ENCODE assay signal across 1 cellular context in the genomic region with DNA sequence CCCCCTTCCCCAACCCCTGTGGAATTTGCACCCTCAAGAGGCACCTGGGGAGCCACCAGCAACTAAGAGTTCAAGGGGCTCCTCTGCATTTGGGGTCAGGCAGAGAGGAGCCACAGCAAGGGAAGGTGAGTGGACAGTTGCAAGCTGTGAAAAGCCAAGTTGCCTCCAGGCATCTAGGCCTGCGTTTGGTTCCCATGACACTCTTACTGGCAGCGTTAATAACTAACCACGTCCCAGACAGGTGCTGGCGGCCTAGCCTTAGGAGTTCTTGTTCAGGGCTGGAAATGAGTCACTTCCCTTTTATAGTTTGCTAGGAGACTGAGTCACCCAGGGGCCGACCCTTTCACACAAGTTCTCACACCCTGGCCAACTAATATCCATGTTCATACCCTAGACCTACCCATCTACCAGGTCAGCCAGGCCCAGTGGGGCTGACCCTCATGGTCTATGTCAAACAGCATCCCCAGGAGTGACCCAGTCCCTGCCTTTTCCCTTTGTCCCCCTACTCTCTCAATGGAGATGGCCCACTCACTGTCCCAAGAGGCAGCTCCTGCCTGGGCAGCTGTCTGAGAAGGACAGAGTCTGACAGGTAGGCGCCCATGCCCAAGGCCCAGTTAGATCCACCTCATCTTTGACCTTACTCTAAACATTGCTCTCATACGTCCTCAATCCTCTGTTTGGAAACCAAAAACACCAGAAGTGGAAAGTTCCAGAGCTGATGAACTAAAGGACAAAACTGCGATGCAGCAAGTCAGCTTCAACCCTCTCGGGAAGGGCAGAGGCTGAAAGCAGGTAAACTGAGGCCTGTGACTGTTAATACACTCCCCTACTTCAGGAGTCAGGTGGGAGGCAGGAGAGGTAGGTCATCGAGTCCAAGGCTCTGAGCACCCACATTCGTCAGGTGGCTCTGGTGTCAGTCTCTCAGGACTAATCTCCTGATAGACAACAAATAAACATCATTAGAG.
TF ChIP-seq lines count a peak whose summit lies in the region.

No MANE protein-coding gene starts in this region.

TF ChIP-seq in HepG2, 621 proteins besides CTCF, POLR2A, EP300 and RAD21 (continued from another document and continues in another):
- TF ChIP-seq, protein P1, sequence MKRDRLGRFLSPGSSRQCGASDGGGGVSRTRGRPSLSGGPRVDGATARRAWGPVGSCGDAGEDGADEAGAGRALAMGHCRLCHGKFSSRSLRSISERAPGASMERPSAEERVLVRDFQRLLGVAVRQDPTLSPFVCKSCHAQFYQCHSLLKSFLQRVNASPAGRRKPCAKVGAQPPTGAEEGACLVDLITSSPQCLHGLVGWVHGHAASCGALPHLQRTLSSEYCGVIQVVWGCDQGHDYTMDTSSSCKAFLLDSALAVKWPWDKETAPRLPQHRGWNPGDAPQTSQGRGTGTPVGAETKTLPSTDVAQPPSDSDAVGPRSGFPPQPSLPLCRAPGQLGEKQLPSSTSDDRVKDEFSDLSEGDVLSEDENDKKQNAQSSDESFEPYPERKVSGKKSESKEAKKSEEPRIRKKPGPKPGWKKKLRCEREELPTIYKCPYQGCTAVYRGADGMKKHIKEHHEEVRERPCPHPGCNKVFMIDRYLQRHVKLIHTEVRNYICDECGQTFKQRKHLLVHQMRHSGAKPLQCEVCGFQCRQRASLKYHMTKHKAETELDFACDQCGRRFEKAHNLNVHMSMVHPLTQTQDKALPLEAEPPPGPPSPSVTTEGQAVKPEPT (CRISPR knock-in tag; IDR thresholded peaks at IDR 0.05; ENCODE audit: low read depth): no peak
- TF ChIP-seq, protein P2, sequence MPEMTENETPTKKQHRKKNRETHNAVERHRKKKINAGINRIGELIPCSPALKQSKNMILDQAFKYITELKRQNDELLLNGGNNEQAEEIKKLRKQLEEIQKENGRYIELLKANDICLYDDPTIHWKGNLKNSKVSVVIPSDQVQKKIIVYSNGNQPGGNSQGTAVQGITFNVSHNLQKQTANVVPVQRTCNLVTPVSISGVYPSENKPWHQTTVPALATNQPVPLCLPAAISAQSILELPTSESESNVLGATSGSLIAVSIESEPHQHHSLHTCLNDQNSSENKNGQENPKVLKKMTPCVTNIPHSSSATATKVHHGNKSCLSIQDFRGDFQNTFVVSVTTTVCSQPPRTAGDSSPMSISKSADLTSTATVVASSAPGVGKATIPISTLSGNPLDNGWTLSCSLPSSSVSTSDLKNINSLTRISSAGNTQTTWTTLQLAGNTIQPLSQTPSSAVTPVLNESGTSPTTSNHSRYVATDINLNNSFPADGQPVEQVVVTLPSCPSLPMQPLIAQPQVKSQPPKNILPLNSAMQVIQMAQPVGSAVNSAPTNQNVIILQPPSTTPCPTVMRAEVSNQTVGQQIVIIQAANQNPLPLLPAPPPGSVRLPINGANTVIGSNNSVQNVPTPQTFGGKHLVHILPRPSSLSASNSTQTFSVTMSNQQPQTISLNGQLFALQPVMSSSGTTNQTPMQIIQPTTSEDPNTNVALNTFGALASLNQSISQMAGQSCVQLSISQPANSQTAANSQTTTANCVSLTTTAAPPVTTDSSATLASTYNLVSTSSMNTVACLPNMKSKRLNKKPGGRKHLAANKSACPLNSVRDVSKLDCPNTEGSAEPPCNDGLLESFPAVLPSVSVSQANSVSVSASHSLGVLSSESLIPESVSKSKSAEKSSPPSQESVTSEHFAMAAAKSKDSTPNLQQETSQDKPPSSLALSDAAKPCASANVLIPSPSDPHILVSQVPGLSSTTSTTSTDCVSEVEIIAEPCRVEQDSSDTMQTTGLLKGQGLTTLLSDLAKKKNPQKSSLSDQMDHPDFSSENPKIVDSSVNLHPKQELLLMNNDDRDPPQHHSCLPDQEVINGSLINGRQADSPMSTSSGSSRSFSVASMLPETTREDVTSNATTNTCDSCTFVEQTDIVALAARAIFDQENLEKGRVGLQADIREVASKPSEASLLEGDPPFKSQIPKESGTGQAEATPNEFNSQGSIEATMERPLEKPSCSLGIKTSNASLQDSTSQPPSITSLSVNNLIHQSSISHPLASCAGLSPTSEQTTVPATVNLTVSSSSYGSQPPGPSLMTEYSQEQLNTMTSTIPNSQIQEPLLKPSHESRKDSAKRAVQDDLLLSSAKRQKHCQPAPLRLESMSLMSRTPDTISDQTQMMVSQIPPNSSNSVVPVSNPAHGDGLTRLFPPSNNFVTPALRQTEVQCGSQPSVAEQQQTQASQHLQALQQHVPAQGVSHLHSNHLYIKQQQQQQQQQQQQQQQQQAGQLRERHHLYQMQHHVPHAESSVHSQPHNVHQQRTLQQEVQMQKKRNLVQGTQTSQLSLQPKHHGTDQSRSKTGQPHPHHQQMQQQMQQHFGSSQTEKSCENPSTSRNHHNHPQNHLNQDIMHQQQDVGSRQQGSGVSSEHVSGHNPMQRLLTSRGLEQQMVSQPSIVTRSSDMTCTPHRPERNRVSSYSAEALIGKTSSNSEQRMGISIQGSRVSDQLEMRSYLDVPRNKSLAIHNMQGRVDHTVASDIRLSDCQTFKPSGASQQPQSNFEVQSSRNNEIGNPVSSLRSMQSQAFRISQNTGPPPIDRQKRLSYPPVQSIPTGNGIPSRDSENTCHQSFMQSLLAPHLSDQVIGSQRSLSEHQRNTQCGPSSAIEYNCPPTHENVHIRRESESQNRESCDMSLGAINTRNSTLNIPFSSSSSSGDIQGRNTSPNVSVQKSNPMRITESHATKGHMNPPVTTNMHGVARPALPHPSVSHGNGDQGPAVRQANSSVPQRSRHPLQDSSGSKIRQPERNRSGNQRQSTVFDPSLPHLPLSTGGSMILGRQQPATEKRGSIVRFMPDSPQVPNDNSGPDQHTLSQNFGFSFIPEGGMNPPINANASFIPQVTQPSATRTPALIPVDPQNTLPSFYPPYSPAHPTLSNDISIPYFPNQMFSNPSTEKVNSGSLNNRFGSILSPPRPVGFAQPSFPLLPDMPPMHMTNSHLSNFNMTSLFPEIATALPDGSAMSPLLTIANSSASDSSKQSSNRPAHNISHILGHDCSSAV (CRISPR knock-in tag; IDR thresholded peaks at IDR 0.05; ENCODE audit: borderline replicate concordance): no peak
- 0 out of 2 replicates have a peak, but pooled peaks have one; percentile 20 for TF ChIP-seq CBFB (CRISPR knock-in tag; IDR thresholded peaks at IDR 0.05)
- TF ChIP-seq ZNF282 (IDR thresholded peaks at IDR 0.05; ENCODE audit: partially characterized antibody): no peak
- peak; percentile 59 for TF ChIP-seq PHF8 (CRISPR knock-in tag; IDR thresholded peaks at IDR 0.05)
- TF ChIP-seq MIER2 (CRISPR knock-in tag; IDR thresholded peaks at IDR 0.05): peak; percentile 67; the same call in 1 of the 2 replicates
- TF ChIP-seq CHD4 (IDR thresholded peaks at IDR 0.05; ENCODE audit: borderline replicate concordance, low read length): no peak; the same call in 1 of the 2 replicates
- TF ChIP-seq, protein P3, sequence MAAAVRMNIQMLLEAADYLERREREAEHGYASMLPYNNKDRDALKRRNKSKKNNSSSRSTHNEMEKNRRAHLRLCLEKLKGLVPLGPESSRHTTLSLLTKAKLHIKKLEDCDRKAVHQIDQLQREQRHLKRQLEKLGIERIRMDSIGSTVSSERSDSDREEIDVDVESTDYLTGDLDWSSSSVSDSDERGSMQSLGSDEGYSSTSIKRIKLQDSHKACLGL (CRISPR knock-in tag; IDR thresholded peaks at IDR 0.05): peak; percentile 60; the same call in 1 of the 2 replicates
- peak; percentile 85 for TF ChIP-seq HMG20A (CRISPR knock-in tag; IDR thresholded peaks at IDR 0.05; ENCODE audit: borderline replicate concordance)
- TF ChIP-seq, protein P4, sequence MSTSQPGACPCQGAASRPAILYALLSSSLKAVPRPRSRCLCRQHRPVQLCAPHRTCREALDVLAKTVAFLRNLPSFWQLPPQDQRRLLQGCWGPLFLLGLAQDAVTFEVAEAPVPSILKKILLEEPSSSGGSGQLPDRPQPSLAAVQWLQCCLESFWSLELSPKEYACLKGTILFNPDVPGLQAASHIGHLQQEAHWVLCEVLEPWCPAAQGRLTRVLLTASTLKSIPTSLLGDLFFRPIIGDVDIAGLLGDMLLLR (CRISPR knock-in tag; IDR thresholded peaks at IDR 0.05): no peak
- TF ChIP-seq STAT5B (CRISPR knock-in tag; IDR thresholded peaks at IDR 0.05): no peak
- TF ChIP-seq, protein P5, sequence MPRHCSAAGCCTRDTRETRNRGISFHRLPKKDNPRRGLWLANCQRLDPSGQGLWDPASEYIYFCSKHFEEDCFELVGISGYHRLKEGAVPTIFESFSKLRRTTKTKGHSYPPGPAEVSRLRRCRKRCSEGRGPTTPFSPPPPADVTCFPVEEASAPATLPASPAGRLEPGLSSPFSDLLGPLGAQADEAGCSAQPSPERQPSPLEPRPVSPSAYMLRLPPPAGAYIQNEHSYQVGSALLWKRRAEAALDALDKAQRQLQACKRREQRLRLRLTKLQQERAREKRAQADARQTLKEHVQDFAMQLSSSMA (CRISPR knock-in tag; IDR thresholded peaks at IDR 0.05): no peak; the same call in 1 of the 2 replicates
- TF ChIP-seq, protein P6, sequence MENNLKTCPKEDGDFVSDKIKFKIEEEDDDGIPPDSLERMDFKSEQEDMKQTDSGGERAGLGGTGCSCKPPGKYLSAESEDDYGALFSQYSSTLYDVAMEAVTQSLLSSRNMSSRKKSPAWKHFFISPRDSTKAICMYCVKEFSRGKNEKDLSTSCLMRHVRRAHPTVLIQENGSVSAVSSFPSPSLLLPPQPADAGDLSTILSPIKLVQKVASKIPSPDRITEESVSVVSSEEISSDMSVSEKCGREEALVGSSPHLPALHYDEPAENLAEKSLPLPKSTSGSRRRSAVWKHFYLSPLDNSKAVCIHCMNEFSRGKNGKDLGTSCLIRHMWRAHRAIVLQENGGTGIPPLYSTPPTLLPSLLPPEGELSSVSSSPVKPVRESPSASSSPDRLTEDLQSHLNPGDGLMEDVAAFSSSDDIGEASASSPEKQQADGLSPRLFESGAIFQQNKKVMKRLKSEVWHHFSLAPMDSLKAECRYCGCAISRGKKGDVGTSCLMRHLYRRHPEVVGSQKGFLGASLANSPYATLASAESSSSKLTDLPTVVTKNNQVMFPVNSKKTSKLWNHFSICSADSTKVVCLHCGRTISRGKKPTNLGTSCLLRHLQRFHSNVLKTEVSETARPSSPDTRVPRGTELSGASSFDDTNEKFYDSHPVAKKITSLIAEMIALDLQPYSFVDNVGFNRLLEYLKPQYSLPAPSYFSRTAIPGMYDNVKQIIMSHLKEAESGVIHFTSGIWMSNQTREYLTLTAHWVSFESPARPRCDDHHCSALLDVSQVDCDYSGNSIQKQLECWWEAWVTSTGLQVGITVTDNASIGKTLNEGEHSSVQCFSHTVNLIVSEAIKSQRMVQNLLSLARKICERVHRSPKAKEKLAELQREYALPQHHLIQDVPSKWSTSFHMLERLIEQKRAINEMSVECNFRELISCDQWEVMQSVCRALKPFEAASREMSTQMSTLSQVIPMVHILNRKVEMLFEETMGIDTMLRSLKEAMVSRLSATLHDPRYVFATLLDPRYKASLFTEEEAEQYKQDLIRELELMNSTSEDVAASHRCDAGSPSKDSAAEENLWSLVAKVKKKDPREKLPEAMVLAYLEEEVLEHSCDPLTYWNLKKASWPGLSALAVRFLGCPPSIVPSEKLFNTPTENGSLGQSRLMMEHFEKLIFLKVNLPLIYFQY (CRISPR knock-in tag; IDR thresholded peaks at IDR 0.05; ENCODE audit: borderline replicate concordance): no peak
- TF ChIP-seq, protein P7, sequence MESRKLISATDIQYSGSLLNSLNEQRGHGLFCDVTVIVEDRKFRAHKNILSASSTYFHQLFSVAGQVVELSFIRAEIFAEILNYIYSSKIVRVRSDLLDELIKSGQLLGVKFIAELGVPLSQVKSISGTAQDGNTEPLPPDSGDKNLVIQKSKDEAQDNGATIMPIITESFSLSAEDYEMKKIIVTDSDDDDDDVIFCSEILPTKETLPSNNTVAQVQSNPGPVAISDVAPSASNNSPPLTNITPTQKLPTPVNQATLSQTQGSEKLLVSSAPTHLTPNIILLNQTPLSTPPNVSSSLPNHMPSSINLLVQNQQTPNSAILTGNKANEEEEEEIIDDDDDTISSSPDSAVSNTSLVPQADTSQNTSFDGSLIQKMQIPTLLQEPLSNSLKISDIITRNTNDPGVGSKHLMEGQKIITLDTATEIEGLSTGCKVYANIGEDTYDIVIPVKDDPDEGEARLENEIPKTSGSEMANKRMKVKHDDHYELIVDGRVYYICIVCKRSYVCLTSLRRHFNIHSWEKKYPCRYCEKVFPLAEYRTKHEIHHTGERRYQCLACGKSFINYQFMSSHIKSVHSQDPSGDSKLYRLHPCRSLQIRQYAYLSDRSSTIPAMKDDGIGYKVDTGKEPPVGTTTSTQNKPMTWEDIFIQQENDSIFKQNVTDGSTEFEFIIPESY (CRISPR knock-in tag; IDR thresholded peaks at IDR 0.05): no peak
- TF ChIP-seq NRL (CRISPR knock-in tag; IDR thresholded peaks at IDR 0.05; ENCODE audit: borderline replicate concordance): peak; percentile 62; the same call in 1 of the 2 replicates
- TF ChIP-seq ZNF780A (CRISPR knock-in tag; IDR thresholded peaks at IDR 0.05): no peak
- peak; percentile 86 for TF ChIP-seq ZNF317 (CRISPR knock-in tag; IDR thresholded peaks at IDR 0.05)
- TF ChIP-seq KLF9 (CRISPR knock-in tag; IDR thresholded peaks at IDR 0.05; ENCODE audit: low read depth): no peak
- TF ChIP-seq ZNF674 (CRISPR knock-in tag; IDR thresholded peaks at IDR 0.05; ENCODE audit: low read depth): no peak
- TF ChIP-seq ZBTB8A (CRISPR knock-in tag; IDR thresholded peaks at IDR 0.05; ENCODE audit: borderline replicate concordance, low read depth): no peak
- TF ChIP-seq, protein P8, sequence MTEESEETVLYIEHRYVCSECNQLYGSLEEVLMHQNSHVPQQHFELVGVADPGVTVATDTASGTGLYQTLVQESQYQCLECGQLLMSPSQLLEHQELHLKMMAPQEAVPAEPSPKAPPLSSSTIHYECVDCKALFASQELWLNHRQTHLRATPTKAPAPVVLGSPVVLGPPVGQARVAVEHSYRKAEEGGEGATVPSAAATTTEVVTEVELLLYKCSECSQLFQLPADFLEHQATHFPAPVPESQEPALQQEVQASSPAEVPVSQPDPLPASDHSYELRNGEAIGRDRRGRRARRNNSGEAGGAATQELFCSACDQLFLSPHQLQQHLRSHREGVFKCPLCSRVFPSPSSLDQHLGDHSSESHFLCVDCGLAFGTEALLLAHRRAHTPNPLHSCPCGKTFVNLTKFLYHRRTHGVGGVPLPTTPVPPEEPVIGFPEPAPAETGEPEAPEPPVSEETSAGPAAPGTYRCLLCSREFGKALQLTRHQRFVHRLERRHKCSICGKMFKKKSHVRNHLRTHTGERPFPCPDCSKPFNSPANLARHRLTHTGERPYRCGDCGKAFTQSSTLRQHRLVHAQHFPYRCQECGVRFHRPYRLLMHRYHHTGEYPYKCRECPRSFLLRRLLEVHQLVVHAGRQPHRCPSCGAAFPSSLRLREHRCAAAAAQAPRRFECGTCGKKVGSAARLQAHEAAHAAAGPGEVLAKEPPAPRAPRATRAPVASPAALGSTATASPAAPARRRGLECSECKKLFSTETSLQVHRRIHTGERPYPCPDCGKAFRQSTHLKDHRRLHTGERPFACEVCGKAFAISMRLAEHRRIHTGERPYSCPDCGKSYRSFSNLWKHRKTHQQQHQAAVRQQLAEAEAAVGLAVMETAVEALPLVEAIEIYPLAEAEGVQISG (CRISPR knock-in tag; IDR thresholded peaks at IDR 0.05): peak; percentile 52; the same call in 1 of the 2 replicates
- TF ChIP-seq ZNF468 (CRISPR knock-in tag; IDR thresholded peaks at IDR 0.05): 0 out of 2 replicates have a peak, but pooled peaks have one; percentile 86
- no peak for TF ChIP-seq NFKB2 (CRISPR knock-in tag; IDR thresholded peaks at IDR 0.05; ENCODE audit: borderline replicate concordance)
